ENCODE assay signal across 20 cellular contexts in the genomic region with DNA sequence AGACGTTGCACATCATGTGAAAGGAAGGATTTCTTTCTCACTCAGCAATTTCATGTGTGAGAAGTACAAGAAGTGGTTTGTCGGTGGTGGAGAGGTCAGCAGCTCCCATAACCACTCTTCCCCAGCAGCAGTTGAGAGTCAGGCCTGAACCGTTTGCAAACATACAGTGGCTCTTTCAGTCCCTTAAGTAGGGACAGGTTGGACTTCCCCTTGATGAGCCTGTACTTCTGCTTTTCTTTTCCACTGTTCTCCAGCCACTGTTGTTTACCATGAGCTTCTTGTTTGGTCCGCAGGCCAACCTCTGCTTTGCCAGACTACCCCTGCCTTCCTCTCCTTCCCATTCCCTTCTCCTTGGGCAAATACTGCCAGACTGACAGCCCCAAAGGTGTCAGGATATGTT.
DNase-seq lines count a peak whose midpoint lies in the region; ATAC-seq, FAIRE-seq and TF ChIP-seq lines count a peak whose summit lies in the region.
"Had no signal": no experiment of that assay in that cellular context is flagged by ENCODE, and none has a peak within 500 bp of the region (broad histone marks: within the 10 kb centered on the region; RNA-seq: fewer than 3 reads in every experiment).

No MANE protein-coding gene starts in this region.

- H3K27ac Mint-ChIP-seq in stimulated activated naive B cell treated with anti-CD40 and anti-IgM and Interleukin-4, amounts not matched to agents 10 μg/mL and 1 μg/mL and 100 μg/mL, for 72 hours, result no peak overlapping the region
- H3K27ac Mint-ChIP-seq: CD4-positive, alpha-beta memory T cell; GM23338; T-helper 17 cell had no signal

- POLR2A ChIA-PET in HEK293T (lab: Yijun Ruan, JAX), result no interaction called here

- peaks cover 9 to 16% of the 10 kb centered on the region in 2 donors for H3K9me3 Mint-ChIP-seq in stimulated activated naive B cell treated with anti-CD40 and anti-IgM and Interleukin-4, amounts not matched to agents 10 μg/mL and 1 μg/mL and 100 μg/mL, for 72 hours

- peak; percentile 47 for ATAC-seq in HG02588 (IDR thresholded peaks at IDR 0.05; ENCODE audit: unreplicated experiment)
- ATAC-seq in stimulated activated naive B cell treated with anti-CD40 and anti-IgM and Interleukin-4, amounts not matched to agents 10 μg/mL and 1 μg/mL and 100 μg/mL, for 72 hours (replicated peaks), result peak; percentile 76 to 83
- ATAC-seq: GM23338, HCT116, K562, SK-N-SH treated with all-trans-retinoic acid at 6 μM for 48 hours, T-helper 17 cell had no signal

- DNase-seq in GM12891 (ENCODE audit: insufficient read length, low spot score) (no peak), NCI-H69 (lab: John Stamatoyannopoulos, UW) (peak; percentile 81), NCI-H524 treated with DMSO at 0.1 percent for 48 hours (lab: John Stamatoyannopoulos, UW) (no peak), CD1c-positive myeloid dendritic cell (ENCODE audit: extremely low spot score) (no peak), HEK293T (ENCODE audit: extremely low spot score) (no peak)
- DNase-seq in stimulated activated naive B cell treated with anti-CD40 and anti-IgM and Interleukin-4, amounts not matched to agents 10 μg/mL and 1 μg/mL and 100 μg/mL, for 72 hours, result no peak
- DNase-seq: Calu3; CD4-positive, alpha-beta memory T cell; NCI-H1105; NCI-H187 treated with DMSO at 0.1 percent for 48 hours; NCI-H446 treated with DMSO at 0.1 percent for 48 hours; Right ventricle myocardium superior; T-helper 17 cell had no signal

- TF ChIP-seq POLR2A in GM12891 (IDR thresholded peaks at IDR 0.05; ENCODE audit: low read depth, low read length), result no peak

- no peaks in the 10 kb centered on the region for H3K27me3 Mint-ChIP-seq in stimulated activated naive B cell treated with anti-CD40 and anti-IgM and Interleukin-4, amounts not matched to agents 10 μg/mL and 1 μg/mL and 100 μg/mL, for 72 hours
- H3K27me3 Mint-ChIP-seq: CD4-positive, alpha-beta memory T cell; T-helper 17 cell had no signal

- no peaks in the 10 kb centered on the region for H3K4me1 Mint-ChIP-seq in stimulated activated naive B cell treated with anti-CD40 and anti-IgM and Interleukin-4, amounts not matched to agents 10 μg/mL and 1 μg/mL and 100 μg/mL, for 72 hours
- H3K4me1 Mint-ChIP-seq: CD4-positive, alpha-beta memory T cell; GM23338; T-helper 17 cell had no signal

- H3K36me3 Mint-ChIP-seq in stimulated activated naive B cell treated with anti-CD40 and anti-IgM and Interleukin-4, amounts not matched to agents 10 μg/mL and 1 μg/mL and 100 μg/mL, for 72 hours, result peaks cover 0 to 1% of the 10 kb centered on the region in 2 donors
- H3K36me3 Mint-ChIP-seq: CD4-positive, alpha-beta memory T cell had no signal

- H3K4me3 Mint-ChIP-seq in stimulated activated naive B cell treated with anti-CD40 and anti-IgM and Interleukin-4, amounts not matched to agents 10 μg/mL and 1 μg/mL and 100 μg/mL, for 72 hours, result no peak overlapping the region
- H3K4me3 Mint-ChIP-seq: CD4-positive, alpha-beta memory T cell; GM23338; T-helper 17 cell had no signal

- CTCF ChIA-PET in HEK293T (lab: Yijun Ruan, JAX), result no interaction called here

- no peak for FAIRE-seq in GM12891 (lab: Jason Lieb, UNC)
- FAIRE-seq: GM12892, K562, RCC 7860 had no signal

TF ChIP-seq in GM12891, 5 proteins besides CTCF, POLR2A, EP300 and RAD21:
- TF ChIP-seq POLR2AphosphoS5 (IDR thresholded peaks at IDR 0.05; ENCODE audit: low read depth, low read length), result no peak
- TF ChIP-seq TAF1 (IDR thresholded peaks at IDR 0.05; ENCODE audit: low read depth, low read length), result no peak
- peak; percentile 73 for TF ChIP-seq SPI1 (IDR thresholded peaks at IDR 0.05; ENCODE audit: low read depth, low read length)
- TF ChIP-seq PAX5 (IDR thresholded peaks at IDR 0.05; ENCODE audit: insufficient read depth, low read length, severe bottlenecking), result no peak
- no peak for TF ChIP-seq POU2F2 (IDR thresholded peaks at IDR 0.05; ENCODE audit: low read depth, low read length)
TF ChIP-seq in GM12891: peak in this region for 1.

TF ChIP-seq in HEK293T, 16 proteins besides CTCF, POLR2A, EP300 and RAD21:
- TF ChIP-seq FOXA1 (IDR thresholded peaks at IDR 0.05) (no peak), BHLHE40 (IDR thresholded peaks at IDR 0.05; ENCODE audit: borderline replicate concordance) (no peak), NFRKB (IDR thresholded peaks at IDR 0.05) (no peak), FOXM1 (IDR thresholded peaks at IDR 0.05; ENCODE audit: borderline replicate concordance) (no peak), TARDBP (IDR thresholded peaks at IDR 0.05) (no peak), ZNF384 (IDR thresholded peaks at IDR 0.05) (no peak), SP1 (IDR thresholded peaks at IDR 0.05) (no peak), ELF4 (IDR thresholded peaks at IDR 0.05) (no peak), L3MBTL2 (conservative IDR thresholded peaks at IDR 0.05) (no peak), ARNT (IDR thresholded peaks at IDR 0.05) (no peak), FOXK2 (IDR thresholded peaks at IDR 0.05) (no peak), CTBP1 (IDR thresholded peaks at IDR 0.05; ENCODE audit: borderline replicate concordance) (no peak)
